2 cellular contexts compared by ENCODE assay signal in genomic region chr7:20223356-20223755, GRCh38.
A peak's percentile ranks its signal among the peaks of the same experiment; 100 is the strongest.
TF ChIP-seq lines count a peak whose summit lies in the region.

No MANE protein-coding gene starts in this region.

TF ChIP-seq in SK-N-SH, 30 proteins besides CTCF, POLR2A, EP300 and RAD21:
- peak; percentile 19; the same call in 1 of the 2 replicates for TF ChIP-seq JUND (IDR thresholded peaks at IDR 0.05)
- 0 out of 2 replicates have a peak, but pooled peaks have one; percentile 30 for TF ChIP-seq FOSL2 (IDR thresholded peaks at IDR 0.05; ENCODE audit: borderline replicate concordance, low read depth)
- TF ChIP-seq PBX3 (IDR thresholded peaks at IDR 0.05) = peak; percentile 39; the same call in 1 of the 2 replicates
- TF ChIP-seq NFIC (IDR thresholded peaks at IDR 0.05; ENCODE audit: borderline replicate concordance) = 0 out of 2 replicates have a peak, but pooled peaks have one; percentile 4
- no peak for TF ChIP-seq RCOR1 (IDR thresholded peaks at IDR 0.05; ENCODE audit: low read length)
- no peak for TF ChIP-seq ELF1 (IDR thresholded peaks at IDR 0.05)
- no peak for TF ChIP-seq RFX5 (IDR thresholded peaks at IDR 0.05; ENCODE audit: low read length)
- peak; percentile 40; the same call in 1 of the 2 replicates for TF ChIP-seq TCF12 (IDR thresholded peaks at IDR 0.05)
- TF ChIP-seq POLR2AphosphoS5 (IDR thresholded peaks at IDR 0.05; ENCODE audit: low read depth, low read length) = no peak

TF ChIP-seq in HepG2, 621 proteins besides CTCF, POLR2A, EP300 and RAD21:
- TF ChIP-seq EED (CRISPR knock-in tag; IDR thresholded peaks at IDR 0.05) = no peak
- TF ChIP-seq ZNF12 (CRISPR knock-in tag; IDR thresholded peaks at IDR 0.05) = no peak
- no peak for TF ChIP-seq NFKBIZ (CRISPR knock-in tag; IDR thresholded peaks at IDR 0.05)
- TF ChIP-seq ZNF282 (IDR thresholded peaks at IDR 0.05; ENCODE audit: partially characterized antibody) = no peak
- no peak for TF ChIP-seq SP4 (CRISPR knock-in tag; IDR thresholded peaks at IDR 0.05)
- TF ChIP-seq CBFB (CRISPR knock-in tag; IDR thresholded peaks at IDR 0.05) = no peak
- TF ChIP-seq AGO1 (IDR thresholded peaks at IDR 0.05; ENCODE audit: low read depth, low read length, poor library complexity, severe bottlenecking) = no peak
- no peak for TF ChIP-seq HMG20A (CRISPR knock-in tag; IDR thresholded peaks at IDR 0.05; ENCODE audit: borderline replicate concordance)
- no peak for TF ChIP-seq MAF1 (CRISPR knock-in tag; IDR thresholded peaks at IDR 0.05; ENCODE audit: borderline replicate concordance)
- no peak for TF ChIP-seq RBM39 (IDR thresholded peaks at IDR 0.05; ENCODE audit: low read depth, low read length, poor library complexity, severe bottlenecking)
- TF ChIP-seq SMC3 (IDR thresholded peaks at IDR 0.05; ENCODE audit: low read length) = no peak
- no peak for TF ChIP-seq STAT5B (CRISPR knock-in tag; IDR thresholded peaks at IDR 0.05)
- no peak for TF ChIP-seq ZNF777 (CRISPR knock-in tag; IDR thresholded peaks at IDR 0.05)
- TF ChIP-seq NFRKB (IDR thresholded peaks at IDR 0.05) = no peak
- TF ChIP-seq ZNF660 (CRISPR knock-in tag; IDR thresholded peaks at IDR 0.05; ENCODE audit: borderline replicate concordance, low read depth) = no peak
TF ChIP-seq in HepG2: peak in this region for 0.
